8 cellular contexts compared by ENCODE assay signal in genomic region chr1:45327644-45328515, GRCh38. TPM values are rescaled to one million over a fixed set of nuclear protein-coding genes. Genes with fewer than 3 reads are reported as not detected.
DNase-seq lines count a peak whose midpoint lies in the region; ATAC-seq and TF ChIP-seq lines count a peak whose summit lies in the region.

No MANE protein-coding gene starts in this region.

- H3K27me3 Mint-ChIP-seq in CD4-positive, CD25-positive, alpha-beta regulatory T cell: peaks cover 6% of the 10 kb centered on the region
- no peaks in the 10 kb centered on the region for H3K27me3 Mint-ChIP-seq in activated B cell treated with CpG ODN at 0.5 μM for 24 hours

- H3K4me1 Mint-ChIP-seq in CD4-positive, CD25-positive, alpha-beta regulatory T cell: peaks cover 0 to 16% (median 2%) of the 10 kb centered on the region in 4 donors
- H3K4me1 Mint-ChIP-seq in activated B cell treated with CpG ODN at 0.5 μM for 24 hours: peaks cover 15% of the 10 kb centered on the region

- peaks cover 4% of the 10 kb centered on the region for H3K36me3 Mint-ChIP-seq in CD4-positive, CD25-positive, alpha-beta regulatory T cell
- H3K36me3 Mint-ChIP-seq in activated B cell treated with CpG ODN at 0.5 μM for 24 hours (ENCODE audit: low read depth): peaks cover 20% of the 10 kb centered on the region

- H3K4me3 Mint-ChIP-seq in CD4-positive, CD25-positive, alpha-beta regulatory T cell: peak overlapping the region; percentile 36 to 81 (median 76)
- H3K4me3 Mint-ChIP-seq in activated B cell treated with CpG ODN at 0.5 μM for 24 hours: peak overlapping the region; percentile 66

- H3K9me3 Mint-ChIP-seq in CD4-positive, CD25-positive, alpha-beta regulatory T cell: peaks cover 0 to under 1% (median 0%) of the 10 kb centered on the region in 7 donors
- H3K9me3 Mint-ChIP-seq in activated B cell treated with CpG ODN at 0.5 μM for 24 hours: no peaks in the 10 kb centered on the region

- H3K36me3 ChIP-seq in CD4-positive, CD25-positive, alpha-beta regulatory T cell (ENCODE audit: control insufficient read depth, insufficient read depth, low read length): peaks cover 13% of the 10 kb centered on the region
- peaks cover 33% of the 10 kb centered on the region for H3K36me3 ChIP-seq in lower lobe of right lung

- H3K27ac Mint-ChIP-seq in CD4-positive, CD25-positive, alpha-beta regulatory T cell: no peak overlapping the region
- no peak overlapping the region for H3K27ac Mint-ChIP-seq in activated B cell treated with CpG ODN at 0.5 μM for 24 hours

- CTCF ChIA-PET in activated B cell treated with CpG ODN at 0.5 μM for 24 hours (lab: Charles Lee): interaction anchor here (0.8 kb wide), 1 partner anchor 23 kb away, joined by 3 read pairs; no protein-coding TSS in a partner anchor

- H3K4me3 ChIP-seq in CD4-positive, CD25-positive, alpha-beta regulatory T cell (ENCODE audit: low read depth, low read length): no peak overlapping the region
- H3K4me3 ChIP-seq in lower lobe of right lung: peak overlapping the region; percentile 58

- no peaks in the 10 kb centered on the region for H3K9me3 ChIP-seq in CD4-positive, CD25-positive, alpha-beta regulatory T cell (ENCODE audit: control insufficient read depth in 2 of 2, low read length in 2 of 2)
- H3K9me3 ChIP-seq in lower lobe of right lung: no peaks in the 10 kb centered on the region

- peaks cover 15% of the 10 kb centered on the region for H3K4me1 ChIP-seq in CD4-positive, CD25-positive, alpha-beta regulatory T cell (ENCODE audit: control insufficient read depth, insufficient read depth, low read length, poor library complexity, severe bottlenecking)
- H3K4me1 ChIP-seq in lower lobe of right lung: peaks cover 9% of the 10 kb centered on the region

- DNase-seq in CD4-positive, CD25-positive, alpha-beta regulatory T cell: peak in 1 of 3 donors; percentile 20
- DNase-seq in GM13976 (ENCODE audit: low spot score): peak; percentile 58
- DNase-seq in activated B cell treated with CpG ODN at 0.5 μM for 24 hours: no peak
- no peak for DNase-seq in lower lobe of right lung
- no peak for DNase-seq in activated gamma-delta T cell treated with Interleukin-2 at 50 U/mL for 16 hours
- DNase-seq in stimulated activated CD4-positive, alpha-beta T cell treated with anti-CD3 and anti-CD28 coated beads, Interleukin-2, amount 100 ng/mL, for 24 hours: no peak

- POLR2A ChIA-PET in activated B cell treated with CpG ODN at 0.5 μM for 24 hours (lab: Charles Lee): interaction anchor here (1.2 to 3.3 kb wide), 6 partner anchors 12 to 606 kb away, joined by 3 to 45 read pairs (median 7); partner anchors contain the start of genes MUTYH, RPS8 and TOE1

- no peak for ATAC-seq in CD4-positive, CD25-positive, alpha-beta regulatory T cell (ENCODE audit: low read depth in 2 of 2)
- ATAC-seq in activated B cell treated with CpG ODN at 0.5 μM for 24 hours (ENCODE audit: low read depth): no peak
- ATAC-seq in lower lobe of right lung: peak in 1 of 2 donors; percentile 3
- no peak for ATAC-seq in HG03039 (IDR thresholded peaks at IDR 0.05; ENCODE audit: unreplicated experiment)
- no peak for ATAC-seq in activated CD4-positive, CD25-positive, alpha-beta regulatory T cell treated with anti-CD3 and anti-CD28 coated beads, Interleukin-2, amount 50 U/mL, for 24 hours

- in situ Hi-C loops in GM13976 (cut with MboI; ENCODE audit: low sequenced_read_pairs, unreplicated experiment): no loop called here

- TF ChIP-seq CTCF in GM13976 (IDR thresholded peaks at IDR 0.05; ENCODE audit: borderline replicate concordance, control extremely low read depth, extremely low read depth, insufficient read depth, missing control alignments) (no peak), activated B cell treated with CpG ODN at 0.5 μM for 24 hours (IDR thresholded peaks at IDR 0.05) (no peak), lower lobe of right lung (IDR thresholded peaks at IDR 0.05) (no peak)

- intact Hi-C loops in activated B cell treated with CpG ODN at 0.5 μM for 24 hours (cut with micrococcal nuclease): no loop called here
- intact Hi-C loops in lower lobe of right lung (cut with DNase I): no loop called here

- H3K27me3 ChIP-seq in CD4-positive, CD25-positive, alpha-beta regulatory T cell (ENCODE audit: control insufficient read depth, insufficient read depth, low read length): no peaks in the 10 kb centered on the region
- H3K27me3 ChIP-seq in lower lobe of right lung (ENCODE audit: low read depth): no peaks in the 10 kb centered on the region

- H3K27ac ChIP-seq in CD4-positive, CD25-positive, alpha-beta regulatory T cell (ENCODE audit: insufficient read depth, low read length, poor library complexity, severe bottlenecking): no peak overlapping the region
- no peak overlapping the region for H3K27ac ChIP-seq in lower lobe of right lung

RNA-seq across cellular contexts. Expression of gene HPDL, which starts 1.2 kb away (rescaled TPM):
- total RNA-seq in CD4-positive, CD25-positive, alpha-beta regulatory T cell: not detected
- polyA plus RNA-seq in CD4-positive, CD25-positive, alpha-beta regulatory T cell: 1 to 10 TPM in 2 of 4 donors, under 1 TPM in 1, not detected in 1; 0.39 to 1.2 (median 1.0) TPM
- total RNA-seq in activated B cell treated with CpG ODN at 0.5 μM for 24 hours: 3.7 and 4.3 TPM in 2 replicates
- total RNA-seq in lower lobe of right lung: not detected

RNA-seq across cellular contexts. Expression of gene TOE1, which starts 12.1 kb away (rescaled TPM):
- total RNA-seq in CD4-positive, CD25-positive, alpha-beta regulatory T cell: 48.7 TPM
- 10 to 100 TPM; 12.1 to 16.5 (median 14.7) TPM for polyA plus RNA-seq in CD4-positive, CD25-positive, alpha-beta regulatory T cell
- total RNA-seq in activated B cell treated with CpG ODN at 0.5 μM for 24 hours (24.6 and 25.3 TPM in 2 replicates), lower lobe of right lung (11.5 TPM)

RNA-seq across cellular contexts. Expression of gene MUTYH, which starts 12.4 kb away (rescaled TPM):
- total RNA-seq in CD4-positive, CD25-positive, alpha-beta regulatory T cell: 75.2 TPM
- 10 to 100 TPM; 11.3 to 25.4 (median 19.7) TPM for polyA plus RNA-seq in CD4-positive, CD25-positive, alpha-beta regulatory T cell
- total RNA-seq in activated B cell treated with CpG ODN at 0.5 μM for 24 hours (61.0 and 63.0 TPM in 2 replicates), lower lobe of right lung (23.7 TPM)
